20 cellular contexts compared by ENCODE assay signal in the genomic region with DNA sequence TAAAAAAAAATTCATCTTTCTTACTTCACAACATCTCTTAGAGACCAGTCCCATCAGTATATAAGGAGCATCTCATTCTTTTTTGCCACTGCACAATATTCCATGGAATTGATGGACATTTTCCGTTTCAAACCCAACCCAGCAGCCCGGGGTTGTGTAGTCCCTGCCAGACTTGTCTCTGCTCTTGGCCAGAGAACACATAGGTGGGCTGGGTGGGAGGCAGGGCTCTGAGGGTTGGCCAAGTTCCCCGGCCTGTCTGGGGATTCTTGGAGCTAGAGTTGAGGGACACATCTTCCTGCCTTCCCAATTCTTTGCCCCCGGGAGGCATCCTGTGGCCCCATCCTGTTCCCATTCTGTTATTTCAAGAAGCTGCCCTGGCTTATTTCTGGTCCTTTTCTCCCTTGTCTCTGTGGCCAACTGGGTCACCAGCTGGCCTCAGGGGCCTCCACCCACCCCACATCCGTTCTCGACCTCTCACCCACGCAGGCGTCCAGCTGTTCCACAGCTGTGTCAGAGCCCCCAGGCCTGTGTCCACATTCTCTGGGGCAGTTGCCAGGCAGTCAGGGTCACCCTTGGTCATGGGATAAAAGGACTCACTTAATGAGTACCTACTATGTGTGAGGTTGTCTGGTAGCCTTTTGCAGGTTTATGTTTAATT. TPM values are rescaled to one million over a fixed set of nuclear protein-coding genes. Genes with fewer than 3 reads are reported as not detected.
A peak's percentile ranks its signal among the peaks of the same experiment; 100 is the strongest.
DNase-seq lines count a peak whose midpoint lies in the region; ATAC-seq and TF ChIP-seq lines count a peak whose summit lies in the region.
"Had no signal": no experiment of that assay in that cellular context is flagged by ENCODE, and none has a peak within 500 bp of the region (broad histone marks: within the 10 kb centered on the region; RNA-seq: fewer than 3 reads in every experiment).

No MANE protein-coding gene starts in this region.

- no peaks in the 10 kb centered on the region for H3K9me3 Mint-ChIP-seq in T-helper 2 cell treated with Interferon-gamma antibody and Interleukin-4, amounts not matched to agents 5 μg/mL and 100 μg/mL, for 36 hours
- H3K9me3 Mint-ChIP-seq: activated naive CD4-positive, alpha-beta T cell treated with anti-CD3 and anti-CD28 coated beads, Interleukin-2, amount 50 U/mL, for 24 hours; central memory CD8-positive, alpha-beta T cell had no signal

- no peak overlapping the region for H3K4me3 Mint-ChIP-seq in T-helper 2 cell treated with Interferon-gamma antibody and Interleukin-4, amounts not matched to agents 5 μg/mL and 100 μg/mL, for 36 hours
- H3K4me3 Mint-ChIP-seq: activated naive CD4-positive, alpha-beta T cell treated with anti-CD3 and anti-CD28 coated beads, Interleukin-2, amount 50 U/mL, for 24 hours; central memory CD8-positive, alpha-beta T cell; nephron had no signal

- no peak overlapping the region for H2BK12ac ChIP-seq in trophoblast cell (ENCODE audit: low read length)

- no peak overlapping the region for H2BK5ac ChIP-seq in trophoblast cell (ENCODE audit: low read depth, low read length, poor library complexity)

- no peak overlapping the region for H3K23ac ChIP-seq in trophoblast cell (ENCODE audit: low read length)

- TF ChIP-seq POLR2A in gastroesophageal sphincter (IDR thresholded peaks at IDR 0.05): no peak

- CTCF ChIA-PET in HEK293T (lab: Yijun Ruan, JAX): no interaction called here

- H3K4me2 ChIP-seq in trophoblast cell (ENCODE audit: low read length): no peak overlapping the region

- H3K18ac ChIP-seq in trophoblast cell (ENCODE audit: low read length): no peak overlapping the region

- H3K4me1 ChIP-seq in gastroesophageal sphincter: peaks cover 0 to 15% (median 4%) of the 10 kb centered on the region in 3 donors
- no peaks in the 10 kb centered on the region for H3K4me1 ChIP-seq in trophoblast cell (ENCODE audit: control insufficient read depth in 1 of 2, insufficient read depth in 2 of 2, low read length in 2 of 2)

- DNase-seq in Daoy (ENCODE audit: low read depth) (peak; percentile 39), MG63 (peak; percentile 87), trophoblast cell (peak; percentile 3 to 12), HEK293T (ENCODE audit: extremely low spot score) (no peak), NCI-H774 (lab: John Stamatoyannopoulos, UW) (no peak)
- no peak for DNase-seq in T-helper 2 cell treated with Interferon-gamma antibody and Interleukin-4, amounts not matched to agents 5 μg/mL and 100 μg/mL, for 36 hours (ENCODE audit: low spot score)
- DNase-seq: AML-193; DMS 273 treated with DMSO at 0.1 percent for 48 hours; Kasumi-1; NCI-H1694; NCI-H510A; stimulated activated naive CD4-positive, alpha-beta T cell had no signal

- H4K12ac ChIP-seq in trophoblast cell (ENCODE audit: low read depth, low read length): no peak overlapping the region

- H2AK5ac ChIP-seq in trophoblast cell (ENCODE audit: low read length): no peak overlapping the region

- H4K8ac ChIP-seq in trophoblast cell (ENCODE audit: low read depth, low read length): no peak overlapping the region

- H3K27ac Mint-ChIP-seq in T-helper 2 cell treated with Interferon-gamma antibody and Interleukin-4, amounts not matched to agents 5 μg/mL and 100 μg/mL, for 36 hours: no peak overlapping the region
- H3K27ac Mint-ChIP-seq: activated naive CD4-positive, alpha-beta T cell treated with anti-CD3 and anti-CD28 coated beads, Interleukin-2, amount 50 U/mL, for 24 hours; nephron had no signal

- no peak overlapping the region for H4K91ac ChIP-seq in trophoblast cell (ENCODE audit: low read depth, low read length)

- no peak for TF ChIP-seq CTCF in gastroesophageal sphincter (IDR thresholded peaks at IDR 0.05)

- no peak overlapping the region for H3K4ac ChIP-seq in trophoblast cell (ENCODE audit: low read depth, low read length)

- H3K27me3 ChIP-seq in MG63 (no peaks in the 10 kb centered on the region), gastroesophageal sphincter (no peaks in the 10 kb centered on the region), trophoblast cell (ENCODE audit: insufficient read depth, low read length) (no peaks in the 10 kb centered on the region)

- no peak overlapping the region for H3K14ac ChIP-seq in trophoblast cell (ENCODE audit: low read length)

- POLR2A ChIA-PET in HEK293T (lab: Yijun Ruan, JAX): no interaction called here

- H2AFZ ChIP-seq in trophoblast cell (ENCODE audit: insufficient read depth, low read length, poor library complexity): no peak overlapping the region

- H3K79me1 ChIP-seq in trophoblast cell (ENCODE audit: low read length): no peaks in the 10 kb centered on the region

- no peak overlapping the region for H2BK120ac ChIP-seq in trophoblast cell (ENCODE audit: insufficient read depth, low read length, poor library complexity)

- H3K4me1 Mint-ChIP-seq in T-helper 2 cell treated with Interferon-gamma antibody and Interleukin-4, amounts not matched to agents 5 μg/mL and 100 μg/mL, for 36 hours (ENCODE audit: low read depth): peaks cover 5% of the 10 kb centered on the region
- H3K4me1 Mint-ChIP-seq: central memory CD8-positive, alpha-beta T cell; nephron had no signal

- WGBS in gastroesophageal sphincter (ENCODE audit: low coverage in 1 of 2), 2 donors: 38 to 57% methylated on average over 2 to 8 of the region's 8 CpGs
- WGBS in trophoblast cell (ENCODE audit: extremely low coverage, insufficient coverage, insufficient read length): no CpG with 5 or more reads among the region's 8 CpGs

- H3K79me2 ChIP-seq in trophoblast cell (ENCODE audit: control insufficient read depth, insufficient read depth, low read length, poor library complexity): no peaks in the 10 kb centered on the region

- no peak for TF ChIP-seq EP300 in gastroesophageal sphincter (IDR thresholded peaks at IDR 0.05)

- no peaks in the 10 kb centered on the region for H3K36me3 ChIP-seq in MG63
- no peaks in the 10 kb centered on the region for H3K36me3 ChIP-seq in gastroesophageal sphincter
- no peaks in the 10 kb centered on the region for H3K36me3 ChIP-seq in trophoblast cell (ENCODE audit: control insufficient read depth in 1 of 2, insufficient read depth in 2 of 2, low read length in 2 of 2)

- H3K9me3 ChIP-seq in MG63 (no peaks in the 10 kb centered on the region; the same call in 1 of the 2 replicates), gastroesophageal sphincter (peaks cover 0 to 10% (median 0%) of the 10 kb centered on the region in 3 donors), trophoblast cell (ENCODE audit: insufficient read depth, low read depth, low read length) (peaks cover 2% of the 10 kb centered on the region)

- H3K27ac ChIP-seq in gastroesophageal sphincter: no peak overlapping the region
- H3K27ac ChIP-seq in trophoblast cell (ENCODE audit: low read depth, low read length): no peak overlapping the region
- H3K27ac ChIP-seq: HL-60 had no signal

- H3K9ac ChIP-seq in trophoblast cell (ENCODE audit: low read length): no peak overlapping the region

- no peaks in the 10 kb centered on the region for H3K27me3 Mint-ChIP-seq in T-helper 2 cell treated with Interferon-gamma antibody and Interleukin-4, amounts not matched to agents 5 μg/mL and 100 μg/mL, for 36 hours (ENCODE audit: low read depth)
- H3K27me3 Mint-ChIP-seq: activated naive CD4-positive, alpha-beta T cell treated with anti-CD3 and anti-CD28 coated beads, Interleukin-2, amount 50 U/mL, for 24 hours; central memory CD8-positive, alpha-beta T cell had no signal

- H3K4me3 ChIP-seq in MG63 (no peak overlapping the region), gastroesophageal sphincter (no peak overlapping the region), trophoblast cell (ENCODE audit: low read depth, low read length) (no peak overlapping the region)

- peak; percentile 85 for ATAC-seq in gastroesophageal sphincter
- ATAC-seq in HG03439 (IDR thresholded peaks at IDR 0.05; ENCODE audit: unreplicated experiment): no peak

- H3K36me3 Mint-ChIP-seq in T-helper 2 cell treated with Interferon-gamma antibody and Interleukin-4, amounts not matched to agents 5 μg/mL and 100 μg/mL, for 36 hours (ENCODE audit: low read depth): no peaks in the 10 kb centered on the region
- H3K36me3 Mint-ChIP-seq: activated naive CD4-positive, alpha-beta T cell treated with anti-CD3 and anti-CD28 coated beads, Interleukin-2, amount 50 U/mL, for 24 hours had no signal

TF ChIP-seq in HEK293T, 16 proteins besides CTCF, POLR2A, EP300 and RAD21:
- TF ChIP-seq NFRKB (IDR thresholded peaks at IDR 0.05) (no peak), SUZ12 (IDR thresholded peaks at IDR 0.05) (no peak), BHLHE40 (IDR thresholded peaks at IDR 0.05; ENCODE audit: borderline replicate concordance) (no peak), TARDBP (IDR thresholded peaks at IDR 0.05) (no peak), ELF4 (IDR thresholded peaks at IDR 0.05) (no peak), FOXA1 (IDR thresholded peaks at IDR 0.05) (no peak), ZNF384 (IDR thresholded peaks at IDR 0.05) (no peak), HDGF (IDR thresholded peaks at IDR 0.05; ENCODE audit: borderline replicate concordance) (no peak), CTBP1 (IDR thresholded peaks at IDR 0.05; ENCODE audit: borderline replicate concordance) (no peak), FOXM1 (IDR thresholded peaks at IDR 0.05; ENCODE audit: borderline replicate concordance) (no peak)
- TF ChIP-seq, protein P1, sequence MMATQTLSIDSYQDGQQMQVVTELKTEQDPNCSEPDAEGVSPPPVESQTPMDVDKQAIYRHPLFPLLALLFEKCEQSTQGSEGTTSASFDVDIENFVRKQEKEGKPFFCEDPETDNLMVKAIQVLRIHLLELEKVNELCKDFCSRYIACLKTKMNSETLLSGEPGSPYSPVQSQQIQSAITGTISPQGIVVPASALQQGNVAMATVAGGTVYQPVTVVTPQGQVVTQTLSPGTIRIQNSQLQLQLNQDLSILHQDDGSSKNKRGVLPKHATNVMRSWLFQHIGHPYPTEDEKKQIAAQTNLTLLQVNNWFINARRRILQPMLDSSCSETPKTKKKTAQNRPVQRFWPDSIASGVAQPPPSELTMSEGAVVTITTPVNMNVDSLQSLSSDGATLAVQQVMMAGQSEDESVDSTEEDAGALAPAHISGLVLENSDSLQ (IDR thresholded peaks at IDR 0.05): no peak

RNA-seq across cellular contexts. Expression of a gene that starts 52.0 kb away (rescaled TPM):
- total RNA-seq in Daoy (2014; rRNA removed; shearing (Covaris generic)): not detected in 2 replicates
- total RNA-seq in MG63 (2014; rRNA removed; shearing (Covaris generic); ENCODE audit: low replicate concordance): not detected in 2 replicates
- total RNA-seq in gastroesophageal sphincter: not detected
- 0.04 and 0.07 TPM in 2 replicates for polyA plus RNA-seq in trophoblast cell (2013)
- total RNA-seq: endothelial cell of umbilical vein; T-helper 1 cell treated with Interleukin-12 subunit alpha and Interleukin-12 subunit beta and Interleukin-4 antibody, amounts not matched to agents 30 ng/mL and 1 ng/mL, for 36 hours had no signal
- polyA plus RNA-seq: endothelial cell of umbilical vein had no signal

RNA-seq across cellular contexts. Expression of a gene that starts 52.1 kb away (rescaled TPM):
- total RNA-seq in Daoy (2014; rRNA removed; shearing (Covaris generic)): 140 and 143 TPM in 2 replicates
- 118 and 155 TPM in 2 replicates for total RNA-seq in MG63 (2014; rRNA removed; shearing (Covaris generic); ENCODE audit: low replicate concordance)
- total RNA-seq in gastroesophageal sphincter: 100 to 1,000 TPM; 103 to 135 (median 126) TPM
- 119 and 124 TPM in 2 replicates for polyA plus RNA-seq in trophoblast cell (2013)

Comparison
In these comparisons a context has a peak if more than half of its experiments do, and no peak if none do; other contexts are left out.
1. DNase-seq: peak in Daoy (single experiment), MG63 (single experiment) and trophoblast cell (2 of 2); none in HEK293T (single experiment), T-helper 2 cell treated with Interferon-gamma antibody and Interleukin-4, amounts not matched to agents 5 μg/mL and 100 μg/mL, for 36 hours (single experiment) and NCI-H774 (single experiment).